ENCODE assay signal across 17 cellular contexts in the genomic region with DNA sequence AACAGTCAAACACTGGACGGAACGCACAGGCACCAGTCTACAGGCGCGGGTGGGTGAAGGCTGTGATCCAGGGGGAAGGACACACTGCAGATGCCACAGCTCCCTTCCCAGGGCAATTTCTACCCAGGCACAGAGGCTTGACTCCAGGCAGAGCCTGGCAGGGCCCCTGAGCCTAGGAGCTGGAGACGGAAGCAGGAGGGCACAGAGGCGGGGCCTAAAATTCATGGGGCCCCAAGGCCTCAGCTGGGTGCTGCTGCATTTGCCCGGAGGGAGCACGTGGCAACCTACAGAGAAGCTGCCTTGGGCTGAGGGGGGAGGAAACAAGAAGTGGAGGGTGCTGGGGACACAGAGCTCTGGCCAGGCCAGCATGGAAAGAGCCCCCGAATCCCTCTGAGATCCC. TPM values are rescaled to one million over a fixed set of nuclear protein-coding genes. Genes with fewer than 3 reads are reported as not detected.
DNase-seq lines count a peak whose midpoint lies in the region; ATAC-seq and TF ChIP-seq lines count a peak whose summit lies in the region.
"Had no signal": no experiment of that assay in that cellular context is flagged by ENCODE, and none has a peak within 500 bp of the region (broad histone marks: within the 10 kb centered on the region; RNA-seq: fewer than 3 reads in every experiment).

No MANE protein-coding gene starts in this region.

- no peaks in the 10 kb centered on the region for H3F3A ChIP-seq in GM23338 (replicated peaks; ENCODE audit: low read depth)

- H3K36me3 Mint-ChIP-seq in GM23338 (ENCODE audit: low read depth), result no peaks in the 10 kb centered on the region; the same call in 2 of the 3 replicates
- no peaks in the 10 kb centered on the region for H3K36me3 Mint-ChIP-seq in dendritic cell treated with granulocyte-macrophage colony-stimulating factor and Interleukin-4, amounts not matched to agents 40 ng/mL and 50 ng/mL, for 4 days (ENCODE audit: low read depth)

- peak overlapping the region; percentile 45 for H3K27ac ChIP-seq in A673 (ENCODE audit: low read depth, low read length, poor library complexity, severe bottlenecking)
- no peak overlapping the region for H3K27ac ChIP-seq in GM23338 (ENCODE audit: low read depth)
- H3K27ac ChIP-seq: C4-2B, GM23248 had no signal

- H3K4me3 Mint-ChIP-seq in GM23338, result no peak overlapping the region
- H3K4me3 Mint-ChIP-seq in dendritic cell treated with granulocyte-macrophage colony-stimulating factor and Interleukin-4, amounts not matched to agents 40 ng/mL and 50 ng/mL, for 4 days, result peak overlapping the region; percentile 52
- H3K4me3 Mint-ChIP-seq: HFFc6 had no signal

- H3K4me1 ChIP-seq in A673 (ENCODE audit: insufficient read depth, low read length, poor library complexity, severe bottlenecking) (peaks cover 7% of the 10 kb centered on the region), GM23338 (ENCODE audit: insufficient read depth) (no peaks in the 10 kb centered on the region; the same call in 1 of the 2 replicates)

- no peaks in the 10 kb centered on the region for H3K9me2 ChIP-seq in GM23338 (ENCODE audit: insufficient read depth)

- no peak overlapping the region for H3K4me2 ChIP-seq in GM23338

- H3K4me1 Mint-ChIP-seq in GM23338, result peaks cover 23% of the 10 kb centered on the region
- peaks cover under 1% of the 10 kb centered on the region for H3K4me1 Mint-ChIP-seq in dendritic cell treated with granulocyte-macrophage colony-stimulating factor and Interleukin-4, amounts not matched to agents 40 ng/mL and 50 ng/mL, for 4 days (ENCODE audit: low read depth)

- no peak for TF ChIP-seq CTCF in A673 (conservative IDR thresholded peaks at IDR 0.05; ENCODE audit: low read depth, low read length)
- no peak for TF ChIP-seq CTCF in GM23338 (conservative IDR thresholded peaks at IDR 0.05; ENCODE audit: low read depth in 2 of 2)

- H3K36me3 ChIP-seq in A673 (ENCODE audit: insufficient read depth, low read length, poor library complexity, severe bottlenecking) (no peaks in the 10 kb centered on the region), GM23338 (ENCODE audit: insufficient read depth) (no peaks in the 10 kb centered on the region)

- DNase-seq in A673 (ENCODE audit: low spot score), result no peak
- no peak for DNase-seq in GM23338 (ENCODE audit: low spot score)
- peak; percentile 58 for DNase-seq in posterior vena cava (ENCODE audit: low spot score)
- no peak for DNase-seq in NCI-H1436 (lab: John Stamatoyannopoulos, UW)
- DNase-seq in kidney tubule cell (ENCODE audit: low spot score), result no peak
- DNase-seq: GM23248, HFFc6, KBM-7, NCI-H1105, NCI-H1694, NCI-H2081 treated with DMSO at 0.1 percent for 48 hours, NCI-H748 treated with DMSO at 0.1 percent for 48 hours, SHP77 had no signal

- CTCF ChIA-PET in A673 (lab: Charles Lee), result no interaction called here

- H3K79me2 ChIP-seq in GM23338 (replicated peaks; ENCODE audit: insufficient read depth), result no peaks in the 10 kb centered on the region

- POLR2A ChIA-PET in A673 (lab: Charles Lee; ENCODE audit: low non-redundant PET), result no interaction called here

- H3K4me3 ChIP-seq in A673 (ENCODE audit: low read depth, low read length, poor library complexity, severe bottlenecking), result no peak overlapping the region
- H3K4me3 ChIP-seq in GM23338, result no peak overlapping the region
- H3K4me3 ChIP-seq: GM23248 had no signal

- no TSS peak for BruUV-seq in A673 (replicated peaks; lab: Mats Ljungman, UMichigan)

- intact Hi-C loops in A673 (cut with micrococcal nuclease; ENCODE audit: unreplicated experiment), result no loop called here
- intact Hi-C loops in dendritic cell treated with granulocyte-macrophage colony-stimulating factor and Interleukin-4, amounts not matched to agents 40 ng/mL and 50 ng/mL, for 4 days (cut with micrococcal nuclease), result no loop called here
- intact Hi-C loops in posterior vena cava (cut with DNase I), result no loop called here

- H4K20me1 ChIP-seq in GM23338 (replicated peaks; ENCODE audit: insufficient read depth), result no peaks in the 10 kb centered on the region

- ATAC-seq in GM23338, result 0 out of 3 replicates have a peak, but pooled peaks have one; percentile 5
- no peak for ATAC-seq in GM19328 (IDR thresholded peaks at IDR 0.05; ENCODE audit: unreplicated experiment)

- no peak overlapping the region for H2AFZ ChIP-seq in GM23338
- H2AFZ ChIP-seq: GM23248 had no signal

- H3K9me3 ChIP-seq in A673 (ENCODE audit: low read depth, low read length, poor library complexity, severe bottlenecking), result no peaks in the 10 kb centered on the region

- peaks cover 3% of the 10 kb centered on the region for H3K27me3 Mint-ChIP-seq in GM23338 (ENCODE audit: insufficient read depth, low read depth, poor library complexity)
- H3K27me3 Mint-ChIP-seq in dendritic cell treated with granulocyte-macrophage colony-stimulating factor and Interleukin-4, amounts not matched to agents 40 ng/mL and 50 ng/mL, for 4 days, result no peaks in the 10 kb centered on the region

- no peaks in the 10 kb centered on the region for H3K27me3 ChIP-seq in A673 (replicated peaks; ENCODE audit: insufficient read depth, low read depth, low read length, poor library complexity)
- H3K27me3 ChIP-seq in GM23338 (ENCODE audit: insufficient read depth), result no peaks in the 10 kb centered on the region

- H3K9me3 Mint-ChIP-seq in GM23338, result peaks cover 7% of the 10 kb centered on the region; the same call in 2 of the 3 replicates
- H3K9me3 Mint-ChIP-seq in dendritic cell treated with granulocyte-macrophage colony-stimulating factor and Interleukin-4, amounts not matched to agents 40 ng/mL and 50 ng/mL, for 4 days, result no peaks in the 10 kb centered on the region
- H3K9me3 Mint-ChIP-seq: HFFc6 had no signal

- peak overlapping the region; percentile 20; the same call in 1 of the 2 replicates for H3K27ac Mint-ChIP-seq in GM23338
- no peak overlapping the region for H3K27ac Mint-ChIP-seq in dendritic cell treated with granulocyte-macrophage colony-stimulating factor and Interleukin-4, amounts not matched to agents 40 ng/mL and 50 ng/mL, for 4 days
- H3K27ac Mint-ChIP-seq: HFFc6 had no signal

TF ChIP-seq in GM23338, 12 proteins besides CTCF, POLR2A, EP300 and RAD21:
- TF ChIP-seq POLR2AphosphoS5 (IDR thresholded peaks at IDR 0.05; ENCODE audit: low read depth) (no peak), ZNF331 (CRISPR knock-in tag; IDR thresholded peaks at IDR 0.05; ENCODE audit: low read depth) (no peak), STAT1 (IDR thresholded peaks at IDR 0.05; ENCODE audit: unreplicated experiment) (no peak), NANOG (IDR thresholded peaks at IDR 0.05; ENCODE audit: borderline replicate concordance) (no peak)
- TF ChIP-seq, protein P1, sequence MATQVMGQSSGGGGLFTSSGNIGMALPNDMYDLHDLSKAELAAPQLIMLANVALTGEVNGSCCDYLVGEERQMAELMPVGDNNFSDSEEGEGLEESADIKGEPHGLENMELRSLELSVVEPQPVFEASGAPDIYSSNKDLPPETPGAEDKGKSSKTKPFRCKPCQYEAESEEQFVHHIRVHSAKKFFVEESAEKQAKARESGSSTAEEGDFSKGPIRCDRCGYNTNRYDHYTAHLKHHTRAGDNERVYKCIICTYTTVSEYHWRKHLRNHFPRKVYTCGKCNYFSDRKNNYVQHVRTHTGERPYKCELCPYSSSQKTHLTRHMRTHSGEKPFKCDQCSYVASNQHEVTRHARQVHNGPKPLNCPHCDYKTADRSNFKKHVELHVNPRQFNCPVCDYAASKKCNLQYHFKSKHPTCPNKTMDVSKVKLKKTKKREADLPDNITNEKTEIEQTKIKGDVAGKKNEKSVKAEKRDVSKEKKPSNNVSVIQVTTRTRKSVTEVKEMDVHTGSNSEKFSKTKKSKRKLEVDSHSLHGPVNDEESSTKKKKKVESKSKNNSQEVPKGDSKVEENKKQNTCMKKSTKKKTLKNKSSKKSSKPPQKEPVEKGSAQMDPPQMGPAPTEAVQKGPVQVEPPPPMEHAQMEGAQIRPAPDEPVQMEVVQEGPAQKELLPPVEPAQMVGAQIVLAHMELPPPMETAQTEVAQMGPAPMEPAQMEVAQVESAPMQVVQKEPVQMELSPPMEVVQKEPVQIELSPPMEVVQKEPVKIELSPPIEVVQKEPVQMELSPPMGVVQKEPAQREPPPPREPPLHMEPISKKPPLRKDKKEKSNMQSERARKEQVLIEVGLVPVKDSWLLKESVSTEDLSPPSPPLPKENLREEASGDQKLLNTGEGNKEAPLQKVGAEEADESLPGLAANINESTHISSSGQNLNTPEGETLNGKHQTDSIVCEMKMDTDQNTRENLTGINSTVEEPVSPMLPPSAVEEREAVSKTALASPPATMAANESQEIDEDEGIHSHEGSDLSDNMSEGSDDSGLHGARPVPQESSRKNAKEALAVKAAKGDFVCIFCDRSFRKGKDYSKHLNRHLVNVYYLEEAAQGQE (IDR thresholded peaks at IDR 0.05; ENCODE audit: unreplicated experiment), result no peak

RNA-seq across cellular contexts. Expression of a gene that starts 41.2 kb away (rescaled TPM):
- total RNA-seq in A673 (2021) (204 and 212 TPM in 2 replicates), posterior vena cava (10 to 100 TPM; 72.6 to 75.6 TPM)
- 100 and 112 TPM in 2 replicates for total RNA-seq in GM23338 (2014; rRNA removed; shearing (Covaris generic))
- 55.0 and 66.4 TPM in 2 replicates for polyA plus RNA-seq in GM23338 (2016; fragmentation: Nextera tagmentation; extraction: Ambion mirVana)

RNA-seq across cellular contexts. Expression of a gene that starts 49.0 kb away (rescaled TPM):
- 8.3 and 12.4 TPM in 2 replicates for total RNA-seq in A673 (2021)
- total RNA-seq in GM23338 (2014; rRNA removed; shearing (Covaris generic)), result 0.35 TPM in 1 of 2 replicates, not detected in the other
- polyA plus RNA-seq in GM23338 (2016; fragmentation: Nextera tagmentation; extraction: Ambion mirVana), result 0.45 and 0.92 TPM in 2 replicates
- under 1 TPM; 0.14 to 0.48 TPM for total RNA-seq in posterior vena cava
- total RNA-seq: GM23248, HFFc6, OCI-LY7 had no signal
- polyA plus RNA-seq: GM23248 had no signal

RNA-seq across cellular contexts. Expression of a gene that starts 57.5 kb away (rescaled TPM):
- total RNA-seq in A673 (2021) (124 and 132 TPM in 2 replicates), posterior vena cava (10 to 100 TPM; 53.5 to 58.3 TPM)
- 91.9 and 103 TPM in 2 replicates for total RNA-seq in GM23338 (2014; rRNA removed; shearing (Covaris generic))
- 90.6 and 90.8 TPM in 2 replicates for polyA plus RNA-seq in GM23338 (2016; fragmentation: Nextera tagmentation; extraction: Ambion mirVana)
